Comparison of ENCODE assay signal across 1 cellular context in the genomic region with DNA sequence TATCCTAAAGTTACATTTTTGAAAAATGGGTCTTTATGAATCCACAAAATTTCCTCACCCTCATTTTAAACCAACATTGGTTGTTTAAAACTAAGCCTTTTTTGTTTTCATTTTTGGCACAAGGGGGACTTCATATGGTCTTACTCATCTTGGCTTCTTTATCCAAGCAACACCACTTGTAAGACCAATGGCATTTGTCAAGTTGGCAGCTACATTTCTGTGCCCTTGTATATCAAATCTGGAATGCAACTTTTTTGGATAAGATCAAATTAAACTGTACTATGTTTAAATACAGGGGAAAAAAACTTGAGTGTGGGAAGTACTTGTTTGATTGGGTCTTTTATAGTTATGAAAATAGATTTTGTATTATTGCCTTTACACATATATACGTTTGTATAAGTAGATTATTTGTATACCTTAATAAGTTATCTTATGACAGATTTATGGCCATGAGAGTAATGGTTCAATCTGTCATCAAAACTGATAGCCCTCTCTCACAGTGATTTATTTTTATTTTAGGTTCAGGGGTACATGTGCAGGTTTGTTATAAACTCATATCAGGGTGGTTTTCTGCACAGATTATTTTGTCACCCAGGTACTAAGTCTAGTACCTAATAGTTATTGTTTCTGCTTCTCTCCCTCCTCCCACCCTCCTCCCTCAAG.
A peak's percentile ranks its signal among the peaks of the same experiment; 100 is the strongest.
TF ChIP-seq lines count a peak whose summit lies in the region.

No MANE protein-coding gene starts in this region.

TF ChIP-seq in K562, 482 proteins besides CTCF, POLR2A, EP300 and RAD21:
- TF ChIP-seq ZNF133 (CRISPR knock-in tag; IDR thresholded peaks at IDR 0.05) (no peak), MEIS2 (IDR thresholded peaks at IDR 0.05; ENCODE audit: partially characterized antibody) (peak; percentile 63), PBX2 (CRISPR knock-in tag; IDR thresholded peaks at IDR 0.05; ENCODE audit: low read depth) (no peak), PBX2 (tag; conservative IDR thresholded peaks at IDR 0.05; ENCODE audit: low read depth) (0 out of 2 replicates have a peak, but pooled peaks have one; percentile 11)
